In genomic region chr2:173684896-173685485, GRCh38 we compare ENCODE assay signal across 24 cellular contexts.
A peak's percentile ranks its signal among the peaks of the same experiment; 100 is the strongest.
DNase-seq lines count a peak whose midpoint lies in the region; ATAC-seq and TF ChIP-seq lines count a peak whose summit lies in the region.
"Had no signal": no experiment of that assay in that cellular context is flagged by ENCODE, and none has a peak within 500 bp of the region (broad histone marks: within the 10 kb centered on the region; RNA-seq: fewer than 3 reads in every experiment).

No MANE protein-coding gene starts in this region.

- H2AFZ ChIP-seq in neuronal stem cell (ENCODE audit: low read length): peak overlapping the region; percentile 58

- H3K9ac ChIP-seq in neuronal stem cell (ENCODE audit: low read depth, low read length, poor library complexity): no peak overlapping the region
- H3K9ac ChIP-seq: BLaER1 had no signal

- ATAC-seq in GM19328 (IDR thresholded peaks at IDR 0.05; ENCODE audit: unreplicated experiment): no peak
- ATAC-seq: GM12878, K562, T-cell had no signal

- H3K9me3 ChIP-seq in WERI-Rb-1 (ENCODE audit: severe bottlenecking) (no peaks in the 10 kb centered on the region), neuronal stem cell (replicated peaks in 1 of 2; ENCODE audit: control insufficient read depth in 2 of 2, insufficient read depth in 1 of 2, low read depth in 1 of 2, low read length in 2 of 2) (no peaks in the 10 kb centered on the region)
- H3K9me3 ChIP-seq: BLaER1, SJSA1 had no signal

- H3K14ac ChIP-seq in neuronal stem cell (ENCODE audit: low read length): no peak overlapping the region

- peaks cover 0 to 8% of the 10 kb centered on the region in 2 donors for H3K4me1 ChIP-seq in neuronal stem cell (ENCODE audit: control insufficient read depth in 2 of 2, insufficient read depth in 1 of 2, low read depth in 1 of 2, low read length in 2 of 2)
- H3K4me1 ChIP-seq: BLaER1 had no signal

- H2BK15ac ChIP-seq in neuronal stem cell (ENCODE audit: low read length): no peak overlapping the region

- H2BK120ac ChIP-seq in neuronal stem cell (ENCODE audit: low read depth, low read length): no peak overlapping the region

- H3K4ac ChIP-seq in neuronal stem cell (ENCODE audit: low read length): no peak overlapping the region

- POLR2A ChIA-PET in GM10248 (lab: Yijun Ruan, JAX): no interaction called here

- H3K27ac ChIP-seq in WERI-Rb-1: no peak overlapping the region
- no peak overlapping the region for H3K27ac ChIP-seq in neuronal stem cell (replicated peaks; ENCODE audit: low read length)
- H3K27ac ChIP-seq: BLaER1, SJSA1 had no signal

- H3K36me3 ChIP-seq in WERI-Rb-1: no peaks in the 10 kb centered on the region
- no peaks in the 10 kb centered on the region for H3K36me3 ChIP-seq in neuronal stem cell (replicated peaks in 1 of 2; ENCODE audit: control insufficient read depth in 2 of 2, insufficient read depth in 2 of 2, low read length in 2 of 2)
- H3K36me3 ChIP-seq: BLaER1, SJSA1 had no signal

- H2BK12ac ChIP-seq in neuronal stem cell (ENCODE audit: low read length): no peak overlapping the region

- H3K18ac ChIP-seq in neuronal stem cell (ENCODE audit: low read length): peak overlapping the region; percentile 58

- no peak overlapping the region for H3K4me2 ChIP-seq in neuronal stem cell (ENCODE audit: insufficient read depth, low read length, poor library complexity, severe bottlenecking)
- H3K4me2 ChIP-seq: BLaER1 had no signal

- no peak overlapping the region for H4K91ac ChIP-seq in neuronal stem cell (ENCODE audit: low read depth, low read length, poor library complexity)

- TF ChIP-seq CTCF in WERI-Rb-1 (IDR thresholded peaks at IDR 0.05; ENCODE audit: low read depth, low read length) (no peak), GM10248 (IDR thresholded peaks at IDR 0.05; ENCODE audit: control extremely low read depth, extremely low read depth, low read depth, missing control alignments) (no peak)

- DNase-seq in D341Med (ENCODE audit: low spot score) (peak; percentile 71), NCI-H2171 (lab: John Stamatoyannopoulos, UW) (peak; percentile 12), WERI-Rb-1 (peak; percentile 87), neuronal stem cell (ENCODE audit: low spot score) (no peak), GF-D8 (lab: John Stamatoyannopoulos, UW) (no peak), GM10248 (ENCODE audit: extremely low spot score) (no peak)
- DNase-seq: CD4-positive, CD25-positive, alpha-beta regulatory T cell; DMS53; Kasumi-1; MV-4-11; NCI-H1105; NCI-H1436 treated with DMSO at 0.1 percent for 48 hours; NCI-H2029; NCI-H226; NCI-H510A; NCI-H774; Right ventricle myocardium superior; RPMI8226; T-cell had no signal

- H3K4me3 ChIP-seq in WERI-Rb-1 (ENCODE audit: low read depth, low read length): no peak overlapping the region
- no peak overlapping the region for H3K4me3 ChIP-seq in neuronal stem cell (ENCODE audit: low read length in 2 of 2)
- H3K4me3 ChIP-seq: BLaER1, GM12878, K562, SJSA1 had no signal

- no peaks in the 10 kb centered on the region for H3K27me3 ChIP-seq in WERI-Rb-1 (ENCODE audit: insufficient read depth, low read depth, severe bottlenecking)
- H3K27me3 ChIP-seq in neuronal stem cell (ENCODE audit: control insufficient read depth in 3 of 3, insufficient read depth in 3 of 3, low read depth in 1 of 3, low read length in 3 of 3): no peaks in the 10 kb centered on the region
- H3K27me3 ChIP-seq: BLaER1, SJSA1 had no signal

- CTCF ChIA-PET in GM10248 (lab: Yijun Ruan, JAX): interaction anchor here (2.6 kb wide), 1 partner anchor 9 kb away, joined by 10 read pairs; no protein-coding TSS in a partner anchor

- H3K23ac ChIP-seq in neuronal stem cell (ENCODE audit: low read depth, low read length, poor library complexity): no peak overlapping the region

- H2AK5ac ChIP-seq in neuronal stem cell (ENCODE audit: low read depth, low read length): no peak overlapping the region

- no CpG with 5 or more reads among the region's 6 CpGs for WGBS in neuronal stem cell (ENCODE audit: extremely low coverage in 2 of 2, insufficient read length in 2 of 2, insufficient replicate concordance in 1 of 2), 2 donors

- H4K8ac ChIP-seq in neuronal stem cell (ENCODE audit: low read depth, low read length): no peak overlapping the region

- H2BK5ac ChIP-seq in neuronal stem cell (ENCODE audit: low read length): no peak overlapping the region

- no peaks in the 10 kb centered on the region for H3K79me1 ChIP-seq in neuronal stem cell (ENCODE audit: low read depth, low read length)

Comparison
In these comparisons a context has a peak if more than half of its experiments do, and no peak if none do; other contexts are left out.
1. DNase-seq: peak in D341Med (single experiment), NCI-H2171 (single experiment) and WERI-Rb-1 (single experiment); none in neuronal stem cell (single experiment), GF-D8 (single experiment) and GM10248 (single experiment).